1 cellular context compared by ENCODE assay signal in genomic region chr17:57084802-57085447, GRCh38.
TF ChIP-seq lines count a peak whose summit lies in the region.

Gene AKAP1 (plus strand): TSS chr17:57085246. CDS start chr17:57105465, 20,219 bp downstream.

TF ChIP-seq in HepG2, 621 proteins besides CTCF, POLR2A, EP300 and RAD21 (continued from another document and continues in another):
- peak; percentile 44; the same call in 1 of the 2 replicates for TF ChIP-seq AHDC1 (CRISPR knock-in tag; IDR thresholded peaks at IDR 0.05; ENCODE audit: borderline replicate concordance)
- TF ChIP-seq NFE2 (CRISPR knock-in tag; IDR thresholded peaks at IDR 0.05): peak; percentile 52; the same call in 1 of the 2 replicates
- no peak for TF ChIP-seq FOXM1 (CRISPR knock-in tag; IDR thresholded peaks at IDR 0.05)
- TF ChIP-seq DNMT3B (CRISPR knock-in tag; conservative IDR thresholded peaks at IDR 0.05): no peak
- peak; percentile 65; the same call in 1 of the 2 replicates for TF ChIP-seq ETV6 (CRISPR knock-in tag; conservative IDR thresholded peaks at IDR 0.05)
- peak; percentile 72; the same call in 1 of the 2 replicates for TF ChIP-seq SNAPC4 (CRISPR knock-in tag; IDR thresholded peaks at IDR 0.05)
- 0 out of 2 replicates have a peak, but pooled peaks have one; percentile 79 for TF ChIP-seq ATF6 (CRISPR knock-in tag; conservative IDR thresholded peaks at IDR 0.05)
- no peak for TF ChIP-seq TMF1 (CRISPR knock-in tag; IDR thresholded peaks at IDR 0.05; ENCODE audit: low read depth)
- 0 out of 2 replicates have a peak, but pooled peaks have one; percentile 50 for TF ChIP-seq GPN1 (CRISPR knock-in tag; IDR thresholded peaks at IDR 0.05; ENCODE audit: borderline replicate concordance)
- TF ChIP-seq ZNF44 (CRISPR knock-in tag; IDR thresholded peaks at IDR 0.05): no peak
- peak; percentile 89 for TF ChIP-seq SALL1 (CRISPR knock-in tag; IDR thresholded peaks at IDR 0.05)
- no peak for TF ChIP-seq TCF12 (IDR thresholded peaks at IDR 0.05)
- TF ChIP-seq TCF12 (CRISPR knock-in tag; IDR thresholded peaks at IDR 0.05): no peak
- TF ChIP-seq LRRFIP1 (CRISPR knock-in tag; conservative IDR thresholded peaks at IDR 0.05): no peak
- peak; percentile 91 for TF ChIP-seq KAT8 (CRISPR knock-in tag; IDR thresholded peaks at IDR 0.05)
- TF ChIP-seq ZSCAN22 (CRISPR knock-in tag; IDR thresholded peaks at IDR 0.05): no peak
- peak; percentile 43; the same call in 1 of the 2 replicates for TF ChIP-seq ARID5B (CRISPR knock-in tag; IDR thresholded peaks at IDR 0.05)
- TF ChIP-seq KLF15 (CRISPR knock-in tag; IDR thresholded peaks at IDR 0.05; ENCODE audit: borderline replicate concordance): 0 out of 2 replicates have a peak, but pooled peaks have one; percentile 78
- TF ChIP-seq ZC3H4 (CRISPR knock-in tag; IDR thresholded peaks at IDR 0.05; ENCODE audit: borderline replicate concordance): 0 out of 2 replicates have a peak, but pooled peaks have one; percentile 30
- TF ChIP-seq ZNF562 (CRISPR knock-in tag; IDR thresholded peaks at IDR 0.05; ENCODE audit: borderline replicate concordance): no peak
- TF ChIP-seq RBAK (CRISPR knock-in tag; IDR thresholded peaks at IDR 0.05): peak; percentile 52; the same call in 1 of the 2 replicates
- TF ChIP-seq MIER3 (CRISPR knock-in tag; IDR thresholded peaks at IDR 0.05; ENCODE audit: borderline replicate concordance): 0 out of 2 replicates have a peak, but pooled peaks have one; percentile 46
- 0 out of 2 replicates have a peak, but pooled peaks have one; percentile 50 for TF ChIP-seq ZNF160 (CRISPR knock-in tag; IDR thresholded peaks at IDR 0.05)
- peak; percentile 93; the same call in 1 of the 2 replicates for TF ChIP-seq ZMYM4 (CRISPR knock-in tag; IDR thresholded peaks at IDR 0.05)
- TF ChIP-seq KDM4B (CRISPR knock-in tag; IDR thresholded peaks at IDR 0.05): peak; percentile 60; the same call in 1 of the 2 replicates
- 0 out of 2 replicates have a peak, but pooled peaks have one; percentile 45 for TF ChIP-seq NCOA2 (CRISPR knock-in tag; IDR thresholded peaks at IDR 0.05)
- peak; percentile 48 for TF ChIP-seq STAG1 (CRISPR knock-in tag; IDR thresholded peaks at IDR 0.05)
- TF ChIP-seq ATAD3A (CRISPR knock-in tag; IDR thresholded peaks at IDR 0.05): no peak
